ENCODE assay signal across 8 cellular contexts in the genomic region with DNA sequence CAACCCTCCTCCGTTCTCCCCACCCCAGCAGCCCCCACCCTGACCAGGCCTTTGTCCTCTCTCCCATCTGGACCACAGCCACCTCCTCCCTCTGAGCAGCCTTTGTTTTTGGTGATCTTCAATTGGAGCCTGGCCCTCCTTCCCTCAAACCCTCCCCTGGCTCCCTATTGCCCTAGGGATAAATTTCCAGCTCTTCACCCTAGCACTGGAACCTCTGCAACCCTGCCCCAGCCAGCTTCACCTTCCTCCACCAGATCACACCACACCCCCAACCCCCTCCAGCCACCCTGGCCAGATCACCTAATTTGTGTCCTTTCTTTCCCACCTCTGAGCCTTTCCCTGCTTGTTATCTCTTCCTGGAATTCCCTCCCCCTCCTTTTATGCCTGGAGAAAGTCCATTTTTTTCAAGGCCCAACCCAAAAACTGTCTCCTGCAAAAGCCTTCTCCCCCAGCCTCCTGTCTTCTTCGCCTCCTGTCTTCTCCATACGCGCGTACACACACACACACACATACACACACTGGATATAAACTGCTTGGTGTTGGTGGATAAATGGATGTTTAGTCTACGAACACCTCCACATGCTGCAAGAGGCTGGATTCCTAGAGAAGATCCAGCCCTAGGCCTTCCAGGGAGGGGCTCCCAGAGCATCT. TPM values are rescaled to one million over a fixed set of nuclear protein-coding genes. Genes with fewer than 3 reads are reported as not detected.
DNase-seq lines count a peak whose midpoint lies in the region; ATAC-seq and TF ChIP-seq lines count a peak whose summit lies in the region.

No MANE protein-coding gene starts in this region.

- no peaks in the 10 kb centered on the region for H3K36me3 Mint-ChIP-seq in naive thymus-derived CD4-positive, alpha-beta T cell

- no peaks in the 10 kb centered on the region for H4K20me1 ChIP-seq in Karpas-422 (ENCODE audit: insufficient read depth, low read depth, low read length)

- intact Hi-C loops in colonic mucosa (cut with DNase I), result no loop called here
- intact Hi-C loops in naive thymus-derived CD4-positive, alpha-beta T cell (cut with micrococcal nuclease), result loop anchor here (2.0 kb wide), 3 partner anchors 18 to 60 kb away; partner anchors contain the start of genes GNA11 (in 1 of the 2) and TLE6 (in 1 of the 2)

- POLR2A ChIA-PET in AG04449 (lab: Yijun Ruan, JAX), result no interaction called here
- POLR2A ChIA-PET in naive thymus-derived CD4-positive, alpha-beta T cell (lab: Charles Lee), result interaction anchor here (4.7 to 9.9 kb wide), 2 partner anchors 12 to 23 kb away, joined by 43 to 359 read pairs; partner anchors contain the start of gene TLE5

- H3K27ac Mint-ChIP-seq in naive thymus-derived CD4-positive, alpha-beta T cell, result peak overlapping the region; percentile 92 to 99 (median 98)

- TF ChIP-seq CTCF in AG04449 (IDR thresholded peaks at IDR 0.05; ENCODE audit: insufficient read depth, low read length, missing control alignments) (no peak), colonic mucosa (IDR thresholded peaks at IDR 0.05) (no peak)

- H3K4me3 ChIP-seq in AG04449 (ENCODE audit: low read depth, low read length), result peak overlapping the region; percentile 61
- H3K4me3 ChIP-seq in Karpas-422 (ENCODE audit: low read length), result peak overlapping the region; percentile 55; the same call in 1 of the 2 replicates
- peak overlapping the region; percentile 54 for H3K4me3 ChIP-seq in colonic mucosa
- peak overlapping the region; percentile 95 for H3K4me3 ChIP-seq in naive thymus-derived CD4-positive, alpha-beta T cell (ENCODE audit: low read length)

- H3K9me2 ChIP-seq in Karpas-422 (replicated peaks; ENCODE audit: insufficient read depth, low read length), result no peaks in the 10 kb centered on the region

- H3K36me3 ChIP-seq in Karpas-422 (ENCODE audit: insufficient read depth, low read length) (no peaks in the 10 kb centered on the region), colonic mucosa (no peaks in the 10 kb centered on the region)
- H3K36me3 ChIP-seq in naive thymus-derived CD4-positive, alpha-beta T cell (ENCODE audit: control insufficient read depth in 2 of 3, insufficient read depth in 3 of 3, low read length in 3 of 3), result no peaks in the 10 kb centered on the region

- H3K4me3 Mint-ChIP-seq in naive thymus-derived CD4-positive, alpha-beta T cell, result peak overlapping the region; percentile 88 to 97 (median 94)

- DNase-seq in AG04449 (ENCODE audit: low read depth, low spot score) (no peak), Karpas-422 (no peak), colonic mucosa (no peak), NCI-H187 (lab: John Stamatoyannopoulos, UW) (no peak), NCI-H2081 (lab: John Stamatoyannopoulos, UW) (no peak), activated gamma-delta T cell (lab: John Stamatoyannopoulos, UW) (no peak)
- DNase-seq in naive thymus-derived CD4-positive, alpha-beta T cell, result no peak

- H3K27ac ChIP-seq in Karpas-422 (ENCODE audit: low read length) (no peak overlapping the region), colonic mucosa (peak overlapping the region; percentile 95)
- H3K27ac ChIP-seq in naive thymus-derived CD4-positive, alpha-beta T cell (ENCODE audit: low read depth, low read length), result peak overlapping the region; percentile 76

- H2AFZ ChIP-seq in Karpas-422 (ENCODE audit: low read length), result no peak overlapping the region

- H3K27me3 ChIP-seq in Karpas-422 (ENCODE audit: low read length), result no peaks in the 10 kb centered on the region
- H3K27me3 ChIP-seq in colonic mucosa, result no peaks in the 10 kb centered on the region
- no peaks in the 10 kb centered on the region for H3K27me3 ChIP-seq in naive thymus-derived CD4-positive, alpha-beta T cell (ENCODE audit: control insufficient read depth in 2 of 2, insufficient read depth in 2 of 2, low read length in 2 of 2)

- H3K9me3 ChIP-seq in Karpas-422 (ENCODE audit: low read length), result no peaks in the 10 kb centered on the region
- H3K9me3 ChIP-seq in colonic mucosa, result no peaks in the 10 kb centered on the region
- H3K9me3 ChIP-seq in naive thymus-derived CD4-positive, alpha-beta T cell (ENCODE audit: control insufficient read depth in 2 of 3, low read length in 3 of 3), result no peaks in the 10 kb centered on the region

- no peak for ATAC-seq in naive thymus-derived CD4-positive, alpha-beta T cell
- ATAC-seq in HG03045 (IDR thresholded peaks at IDR 0.05; ENCODE audit: unreplicated experiment), result no peak

- H3K4me1 ChIP-seq in Karpas-422 (ENCODE audit: low read length), result peaks cover 15% of the 10 kb centered on the region
- peaks cover 5% of the 10 kb centered on the region for H3K4me1 ChIP-seq in colonic mucosa
- peaks cover 14 to 16% of the 10 kb centered on the region in 2 donors for H3K4me1 ChIP-seq in naive thymus-derived CD4-positive, alpha-beta T cell (ENCODE audit: control insufficient read depth in 2 of 2, insufficient read depth in 2 of 2, low read length in 2 of 2)

- H3K9ac ChIP-seq in Karpas-422 (ENCODE audit: low read length), result peak overlapping the region; percentile 60
- H3K9ac ChIP-seq in colonic mucosa (ENCODE audit: low read depth in 2 of 2, low read length in 2 of 2), result peak overlapping the region; percentile 74 to 76

- peaks cover 0 to 54% (median 0%) of the 10 kb centered on the region in 5 donors for H3K27me3 Mint-ChIP-seq in naive thymus-derived CD4-positive, alpha-beta T cell

- H3K9me3 Mint-ChIP-seq in naive thymus-derived CD4-positive, alpha-beta T cell, result peaks cover 0 to 5% (median 0%) of the 10 kb centered on the region in 11 donors

- CTCF ChIA-PET in AG04449 (lab: Yijun Ruan, JAX), result interaction anchor here (0.6 to 0.7 kb wide), 2 partner anchors 41 to 215 kb away, joined by 3 read pairs; no protein-coding TSS in a partner anchor
- CTCF ChIA-PET in naive thymus-derived CD4-positive, alpha-beta T cell (lab: Charles Lee), result no interaction called here

- H3K4me1 Mint-ChIP-seq in naive thymus-derived CD4-positive, alpha-beta T cell, result peaks cover 27 to 49% (median 35%) of the 10 kb centered on the region in 7 donors

- no peaks in the 10 kb centered on the region for H3K79me2 ChIP-seq in Karpas-422 (ENCODE audit: low read length)

- peak overlapping the region; percentile 71 for H3K4me2 ChIP-seq in Karpas-422 (ENCODE audit: low read depth, low read length, poor library complexity, severe bottlenecking)

RNA-seq across cellular contexts. Expression of gene TLE2, which starts 5.2 kb away (rescaled TPM):
- not detected in 2 replicates for total RNA-seq in Karpas-422 (2014; rRNA removed; shearing (Covaris generic); ENCODE audit: low replicate concordance)
- 10 to 100 TPM; 42.8 to 52.4 TPM for total RNA-seq in colonic mucosa
- 10 to 100 TPM in 4 of 5 experiments, 1 to 10 TPM in 1; 1.1 to 33.6 (median 19.9) TPM for total RNA-seq in naive thymus-derived CD4-positive, alpha-beta T cell
- 10 to 100 TPM; 10.8 to 13.1 TPM for polyA plus RNA-seq in naive thymus-derived CD4-positive, alpha-beta T cell

RNA-seq across cellular contexts. Expression of gene TLE5, which starts 28.0 kb away (rescaled TPM):
- total RNA-seq in Karpas-422 (2014; rRNA removed; shearing (Covaris generic); ENCODE audit: low replicate concordance), result 146 and 233 TPM in 2 replicates
- 100 to 1,000 TPM; 407 to 409 TPM for total RNA-seq in colonic mucosa
- 1,000 to 10,000 TPM in 2 of 5 experiments, 100 to 1,000 TPM in 3; 658 to 1,102 (median 755) TPM for total RNA-seq in naive thymus-derived CD4-positive, alpha-beta T cell
- polyA plus RNA-seq in naive thymus-derived CD4-positive, alpha-beta T cell, result 100 to 1,000 TPM; 643 to 982 TPM

RNA-seq across cellular contexts. Expression of gene TLE6, which starts 57.0 kb away (rescaled TPM):
- 3.4 and 5.0 TPM in 2 replicates for total RNA-seq in Karpas-422 (2014; rRNA removed; shearing (Covaris generic); ENCODE audit: low replicate concordance)
- 1 to 10 TPM; 2.9 to 3.8 TPM for total RNA-seq in colonic mucosa
- total RNA-seq in naive thymus-derived CD4-positive, alpha-beta T cell, result under 1 TPM in 2 of 5 experiments, not detected in 3; 0.60 to 0.64 TPM
- polyA plus RNA-seq in naive thymus-derived CD4-positive, alpha-beta T cell, result under 1 TPM in 1 of 2 donors, not detected in 1; 0.52 TPM

RNA-seq across cellular contexts. Expression of gene GNA11, which starts 59.8 kb away (rescaled TPM):
- 0.58 and 2.6 TPM in 2 replicates for total RNA-seq in Karpas-422 (2014; rRNA removed; shearing (Covaris generic); ENCODE audit: low replicate concordance)
- 100 to 1,000 TPM; 197 to 215 TPM for total RNA-seq in colonic mucosa
- total RNA-seq in naive thymus-derived CD4-positive, alpha-beta T cell, result 10 to 100 TPM in 1 of 5 experiments, 1 to 10 TPM in 4; 1.2 to 11.2 (median 7.2) TPM
- 1 to 10 TPM in 1 of 2 donors, under 1 TPM in 1; 0.92 to 1.3 TPM for polyA plus RNA-seq in naive thymus-derived CD4-positive, alpha-beta T cell
